Comparison of ENCODE assay signal across 8 cellular contexts in the genomic region with DNA sequence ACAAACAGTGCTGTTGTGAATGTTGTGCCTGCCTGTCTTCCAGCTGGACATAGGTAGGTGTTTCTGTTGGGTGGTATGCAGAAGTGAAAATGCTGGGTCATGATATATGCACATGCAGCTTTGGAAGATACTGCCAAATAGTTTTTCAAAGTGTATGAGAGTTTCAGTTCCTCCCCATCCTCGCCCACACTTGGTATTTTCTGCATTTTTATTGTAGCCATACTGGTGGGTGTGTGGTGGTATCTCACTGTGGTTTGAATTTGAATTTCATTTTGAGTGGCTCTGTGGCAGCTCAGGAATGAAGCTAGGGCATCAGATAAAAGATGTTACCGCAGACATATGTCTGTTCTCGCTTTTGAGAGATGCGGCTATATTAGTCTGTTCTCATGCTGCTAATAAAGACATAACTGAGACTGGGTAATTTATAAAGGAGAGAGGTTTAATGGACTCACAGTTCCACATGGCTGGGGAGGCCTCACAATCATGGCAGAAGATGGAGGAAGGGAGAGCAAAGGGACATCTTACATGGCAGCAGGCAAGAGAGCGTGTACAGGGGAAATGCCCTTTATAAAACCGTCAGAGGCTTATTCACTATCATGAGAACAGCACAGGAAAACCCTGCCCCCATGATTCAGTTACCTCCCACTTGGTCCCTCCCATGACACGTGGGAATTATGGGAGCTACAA.
DNase-seq lines count a peak whose midpoint lies in the region; ATAC-seq, FAIRE-seq and TF ChIP-seq lines count a peak whose summit lies in the region.

No MANE protein-coding gene starts in this region.

- BruUV-seq in HepG2 (replicated peaks; lab: Mats Ljungman, UMichigan) = no TSS peak

- in situ Hi-C loops in HepG2 (cut with HindIII; ENCODE audit: extremely low pct_ligation_motif_present, low pct_unique_long_range_greater_than_20kb) = no loop called here

- no peak for DNase-seq in GM18507 (ENCODE audit: extremely low spot score, insufficient read length, low read depth)
- peak in 1 of 2 donors; percentile 22 for DNase-seq in activated naive CD4-positive, alpha-beta T cell treated with anti-CD3 and anti-CD28 coated beads, Interleukin-2, amount 50 U/mL, for 72 hours (ENCODE audit: low spot score in 2 of 2)
- no peak for DNase-seq in HepG2 (ENCODE audit: low spot score)
- no peak for DNase-seq in nucleus accumbens (lab: John Stamatoyannopoulos, UW)
- no peak for DNase-seq in AG20443 (ENCODE audit: low spot score)
- DNase-seq in NK-92 (lab: John Stamatoyannopoulos, UW; ENCODE audit: unreplicated experiment) = no peak

- no peaks in the 10 kb centered on the region for H3K4me1 ChIP-seq in HepG2 (ENCODE audit: insufficient read depth, low read length)

- no peak overlapping the region for H3K4me2 ChIP-seq in HepG2 (ENCODE audit: low read depth, low read length)

- no peak overlapping the region for H3K9ac ChIP-seq in HepG2 (ENCODE audit: insufficient read depth, low read depth, low read length)

- H3K27ac ChIP-seq in HepG2 (ENCODE audit: extremely low read length, insufficient read depth, low read length) = no peak overlapping the region

- TF ChIP-seq POLR2A in HepG2 (IDR thresholded peaks at IDR 0.05; ENCODE audit: insufficient read depth in 1 of 2, low read depth in 2 of 2, low read length in 2 of 2) = no peak

- peaks cover 4 to 23% of the 10 kb centered on the region in 2 donors for H3K9me3 Mint-ChIP-seq in activated naive CD4-positive, alpha-beta T cell treated with anti-CD3 and anti-CD28 coated beads, Interleukin-2, amount 50 U/mL, for 72 hours

- peak; percentile 72 for FAIRE-seq in GM18507 (lab: Jason Lieb, UNC)
- FAIRE-seq in HepG2 (lab: Jason Lieb, UNC) = no peak

- peak; percentile 28 for ATAC-seq in GM19468 (IDR thresholded peaks at IDR 0.05; ENCODE audit: extremely low read depth, unreplicated experiment)
- peak; percentile 44 for ATAC-seq in HG03280 (IDR thresholded peaks at IDR 0.05; ENCODE audit: unreplicated experiment)
- ATAC-seq in activated naive CD4-positive, alpha-beta T cell treated with anti-CD3 and anti-CD28 coated beads, Interleukin-2, amount 50 U/mL, for 72 hours = peak; percentile 68 to 79
- no peak for ATAC-seq in HepG2

- TF ChIP-seq EP300 in HepG2 (IDR thresholded peaks at IDR 0.05; ENCODE audit: low read depth in 2 of 2, low read length in 2 of 2) (no peak), HepG2 (CRISPR knock-in tag; IDR thresholded peaks at IDR 0.05; ENCODE audit: borderline replicate concordance) (no peak)

- H3K79me2 ChIP-seq in HepG2 (ENCODE audit: insufficient read depth, low read length) = no peaks in the 10 kb centered on the region

- TF ChIP-seq RAD21 in HepG2 (CRISPR knock-in tag; IDR thresholded peaks at IDR 0.05) = no peak

- no peaks in the 10 kb centered on the region for H3K27me3 ChIP-seq in HepG2 (ENCODE audit: control insufficient read depth in 1 of 2, insufficient read depth in 2 of 2, low read length in 2 of 2)

- H3K36me3 ChIP-seq in HepG2 (replicated peaks in 1 of 2; ENCODE audit: control insufficient read depth in 1 of 2, insufficient read depth in 2 of 2, low read length in 2 of 2) = no peaks in the 10 kb centered on the region

- intact Hi-C loops in HepG2 (cut with micrococcal nuclease; ENCODE audit: unreplicated experiment) = no loop called here

- WGBS in HepG2 (ENCODE audit: low lambda C conversion rate) = 33% methylated on average over 6 of the region's 7 CpGs

- H2AFZ ChIP-seq in HepG2 (ENCODE audit: low read length) = no peak overlapping the region

- H3K9me3 ChIP-seq in HepG2 (ENCODE audit: low read length) = no peaks in the 10 kb centered on the region

- peaks cover 18 to 36% of the 10 kb centered on the region in 2 donors for H3K36me3 Mint-ChIP-seq in activated naive CD4-positive, alpha-beta T cell treated with anti-CD3 and anti-CD28 coated beads, Interleukin-2, amount 50 U/mL, for 72 hours

- CTCF ChIA-PET in HepG2 (lab: Yijun Ruan, JAX; ENCODE audit: low intra/inter-chr PET ratio, low total read pairs) = no interaction called here

- H3K4me3 ChIP-seq in HepG2 (replicated peaks in 1 of 3; ENCODE audit: insufficient read depth in 1 of 3, low read depth in 2 of 3, low read length in 3 of 3) = no peak overlapping the region

- TF ChIP-seq CTCF in HepG2 (CRISPR knock-in tag; IDR thresholded peaks at IDR 0.05) = no peak

- H3K27ac Mint-ChIP-seq in activated naive CD4-positive, alpha-beta T cell treated with anti-CD3 and anti-CD28 coated beads, Interleukin-2, amount 50 U/mL, for 72 hours = peak overlapping the region in 1 of 2 donors; percentile 10

- POLR2A ChIA-PET in HepG2 (lab: Yijun Ruan, JAX) = no interaction called here

- H4K20me1 ChIP-seq in HepG2 (ENCODE audit: insufficient read depth, low read length) = no peaks in the 10 kb centered on the region

TF ChIP-seq in HepG2, 621 proteins besides CTCF, POLR2A, EP300 and RAD21 (continues in another document):
- TF ChIP-seq ATF7 (IDR thresholded peaks at IDR 0.05) (no peak), ATF7 (CRISPR knock-in tag; IDR thresholded peaks at IDR 0.05) (no peak), SNAI1 (CRISPR knock-in tag; IDR thresholded peaks at IDR 0.05; ENCODE audit: borderline replicate concordance) (no peak), ZSCAN12 (CRISPR knock-in tag; IDR thresholded peaks at IDR 0.05) (no peak), ZNF629 (CRISPR knock-in tag; conservative IDR thresholded peaks at IDR 0.05) (no peak), THYN1 (CRISPR knock-in tag; IDR thresholded peaks at IDR 0.05; ENCODE audit: borderline replicate concordance, low read depth) (no peak), ZNF7 (CRISPR knock-in tag; IDR thresholded peaks at IDR 0.05) (no peak), ZNF3 (CRISPR knock-in tag; IDR thresholded peaks at IDR 0.05) (no peak), KDM5A (IDR thresholded peaks at IDR 0.05; ENCODE audit: borderline replicate concordance, low read length) (no peak), NFYB (CRISPR knock-in tag; IDR thresholded peaks at IDR 0.05) (no peak), ZNF768 (CRISPR knock-in tag; IDR thresholded peaks at IDR 0.05) (no peak), GABPB1 (CRISPR knock-in tag; IDR thresholded peaks at IDR 0.05) (no peak), HNRNPUL1 (IDR thresholded peaks at IDR 0.05; ENCODE audit: low read depth, low read length) (no peak)
- TF ChIP-seq, protein P1, sequence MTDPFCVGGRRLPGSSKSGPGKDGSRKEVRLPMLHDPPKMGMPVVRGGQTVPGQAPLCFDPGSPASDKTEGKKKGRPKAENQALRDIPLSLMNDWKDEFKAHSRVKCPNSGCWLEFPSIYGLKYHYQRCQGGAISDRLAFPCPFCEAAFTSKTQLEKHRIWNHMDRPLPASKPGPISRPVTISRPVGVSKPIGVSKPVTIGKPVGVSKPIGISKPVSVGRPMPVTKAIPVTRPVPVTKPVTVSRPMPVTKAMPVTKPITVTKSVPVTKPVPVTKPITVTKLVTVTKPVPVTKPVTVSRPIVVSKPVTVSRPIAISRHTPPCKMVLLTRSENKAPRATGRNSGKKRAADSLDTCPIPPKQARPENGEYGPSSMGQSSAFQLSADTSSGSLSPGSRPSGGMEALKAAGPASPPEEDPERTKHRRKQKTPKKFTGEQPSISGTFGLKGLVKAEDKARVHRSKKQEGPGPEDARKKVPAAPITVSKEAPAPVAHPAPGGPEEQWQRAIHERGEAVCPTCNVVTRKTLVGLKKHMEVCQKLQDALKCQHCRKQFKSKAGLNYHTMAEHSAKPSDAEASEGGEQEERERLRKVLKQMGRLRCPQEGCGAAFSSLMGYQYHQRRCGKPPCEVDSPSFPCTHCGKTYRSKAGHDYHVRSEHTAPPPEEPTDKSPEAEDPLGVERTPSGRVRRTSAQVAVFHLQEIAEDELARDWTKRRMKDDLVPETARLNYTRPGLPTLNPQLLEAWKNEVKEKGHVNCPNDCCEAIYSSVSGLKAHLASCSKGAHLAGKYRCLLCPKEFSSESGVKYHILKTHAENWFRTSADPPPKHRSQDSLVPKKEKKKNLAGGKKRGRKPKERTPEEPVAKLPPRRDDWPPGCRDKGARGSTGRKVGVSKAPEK (CRISPR knock-in tag; IDR thresholded peaks at IDR 0.05; ENCODE audit: borderline replicate concordance) = no peak
- TF ChIP-seq, protein P2, sequence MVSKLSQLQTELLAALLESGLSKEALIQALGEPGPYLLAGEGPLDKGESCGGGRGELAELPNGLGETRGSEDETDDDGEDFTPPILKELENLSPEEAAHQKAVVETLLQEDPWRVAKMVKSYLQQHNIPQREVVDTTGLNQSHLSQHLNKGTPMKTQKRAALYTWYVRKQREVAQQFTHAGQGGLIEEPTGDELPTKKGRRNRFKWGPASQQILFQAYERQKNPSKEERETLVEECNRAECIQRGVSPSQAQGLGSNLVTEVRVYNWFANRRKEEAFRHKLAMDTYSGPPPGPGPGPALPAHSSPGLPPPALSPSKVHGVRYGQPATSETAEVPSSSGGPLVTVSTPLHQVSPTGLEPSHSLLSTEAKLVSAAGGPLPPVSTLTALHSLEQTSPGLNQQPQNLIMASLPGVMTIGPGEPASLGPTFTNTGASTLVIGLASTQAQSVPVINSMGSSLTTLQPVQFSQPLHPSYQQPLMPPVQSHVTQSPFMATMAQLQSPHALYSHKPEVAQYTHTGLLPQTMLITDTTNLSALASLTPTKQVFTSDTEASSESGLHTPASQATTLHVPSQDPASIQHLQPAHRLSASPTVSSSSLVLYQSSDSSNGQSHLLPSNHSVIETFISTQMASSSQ (IDR thresholded peaks at IDR 0.05; ENCODE audit: low read depth) = no peak
- TF ChIP-seq, protein P2 (CRISPR knock-in tag; IDR thresholded peaks at IDR 0.05; ENCODE audit: borderline replicate concordance) = no peak
- TF ChIP-seq, protein P3, sequence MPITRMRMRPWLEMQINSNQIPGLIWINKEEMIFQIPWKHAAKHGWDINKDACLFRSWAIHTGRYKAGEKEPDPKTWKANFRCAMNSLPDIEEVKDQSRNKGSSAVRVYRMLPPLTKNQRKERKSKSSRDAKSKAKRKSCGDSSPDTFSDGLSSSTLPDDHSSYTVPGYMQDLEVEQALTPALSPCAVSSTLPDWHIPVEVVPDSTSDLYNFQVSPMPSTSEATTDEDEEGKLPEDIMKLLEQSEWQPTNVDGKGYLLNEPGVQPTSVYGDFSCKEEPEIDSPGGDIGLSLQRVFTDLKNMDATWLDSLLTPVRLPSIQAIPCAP (CRISPR knock-in tag; IDR thresholded peaks at IDR 0.05; ENCODE audit: low read depth) = no peak
